ENCODE assay signal across 11 cellular contexts in the genomic region with DNA sequence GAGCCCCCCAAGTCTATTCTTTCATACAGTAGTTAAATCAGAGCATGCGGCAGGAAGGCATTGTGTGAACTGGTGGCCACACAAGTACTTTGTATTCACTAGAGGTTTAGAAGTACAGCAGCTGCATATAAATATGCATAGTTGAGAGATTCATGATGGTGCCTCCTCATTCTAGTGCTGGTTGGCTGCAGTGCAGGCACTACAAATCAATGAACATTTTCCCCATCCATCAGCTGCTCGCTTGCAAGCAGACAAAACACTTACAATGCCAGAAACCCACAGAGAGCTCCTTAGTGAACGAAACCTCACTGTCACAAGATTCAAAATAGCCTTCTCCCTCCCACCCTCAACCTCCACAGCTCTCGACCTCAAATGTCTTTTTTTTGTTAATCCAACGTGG.
DNase-seq lines count a peak whose midpoint lies in the region; TF ChIP-seq lines count a peak whose summit lies in the region.
"Had no signal": no experiment of that assay in that cellular context is flagged by ENCODE, and none has a peak within 500 bp of the region (broad histone marks: within the 10 kb centered on the region; RNA-seq: fewer than 3 reads in every experiment).

No MANE protein-coding gene starts in this region.

- peak overlapping the region; percentile 11 for H3K27ac ChIP-seq in mesodermal cell (ENCODE audit: low read depth, low read length, severe bottlenecking)
- no peak overlapping the region for H3K27ac ChIP-seq in transverse colon
- H3K27ac ChIP-seq: 22Rv1, brain microvascular endothelial cell had no signal

- no peak for TF ChIP-seq POLR2A in transverse colon (IDR thresholded peaks at IDR 0.05)

- H3K27me3 Mint-ChIP-seq in type B pancreatic cell = no peaks in the 10 kb centered on the region

- H3K4me3 ChIP-seq in mesodermal cell (ENCODE audit: extremely low read depth, insufficient read depth, low read length, poor library complexity, severe bottlenecking) = no peak overlapping the region
- H3K4me3 ChIP-seq in transverse colon = no peak overlapping the region
- H3K4me3 ChIP-seq: tibial nerve had no signal

- in situ Hi-C loops in transverse colon (cut with MboI; ENCODE audit: low pct_ligation_motif_present in 1 of 4, low pct_unique_long_range_greater_than_20kb in 1 of 4, low sequenced_read_pairs in 3 of 4) = no loop called here

- H3K4me1 ChIP-seq in mesodermal cell (ENCODE audit: control insufficient read depth, insufficient read depth, low read length, poor library complexity, severe bottlenecking) (no peaks in the 10 kb centered on the region), transverse colon (peaks cover 0 to 3% (median 0%) of the 10 kb centered on the region in 4 donors)

- 74 to 76% methylated on average over 2 of the region's 5 CpGs for WGBS in mesodermal cell (ENCODE audit: insufficient coverage in 2 of 2), 2 experiments
- 54 to 63% methylated on average over 3 to 5 of the region's 5 CpGs for WGBS in transverse colon (ENCODE audit: low coverage in 1 of 2), 2 donors

- peaks cover 18% of the 10 kb centered on the region for H3K4me1 Mint-ChIP-seq in type B pancreatic cell (ENCODE audit: unreplicated experiment)

- H3K36me3 ChIP-seq in mesodermal cell (ENCODE audit: control insufficient read depth, insufficient read depth, low read length) = no peaks in the 10 kb centered on the region
- H3K36me3 ChIP-seq in transverse colon = no peaks in the 10 kb centered on the region
- H3K36me3 ChIP-seq: brain microvascular endothelial cell, tibial nerve had no signal

- peaks cover 11% of the 10 kb centered on the region for H3K36me3 Mint-ChIP-seq in type B pancreatic cell

- DNase-seq in NCI-H1436 (lab: John Stamatoyannopoulos, UW) = peak; percentile 19
- no peak for DNase-seq in NCI-H1436 treated with DMSO at 0.1 percent for 48 hours (lab: John Stamatoyannopoulos, UW)
- DNase-seq in cerebellar cortex (ENCODE audit: low spot score) = peak; percentile 57
- DNase-seq in type B pancreatic cell (ENCODE audit: extremely low spot score, unreplicated experiment) = no peak
- DNase-seq in transverse colon = no peak
- DNase-seq in GOT3 (lab: John Stamatoyannopoulos, UW) = no peak
- no peak for DNase-seq in germinal center (ENCODE audit: low spot score)
- DNase-seq: brain microvascular endothelial cell had no signal

- no peak for TF ChIP-seq EP300 in transverse colon (IDR thresholded peaks at IDR 0.05; ENCODE audit: low read depth)

- TF ChIP-seq CTCF in type B pancreatic cell (conservative IDR thresholded peaks at IDR 0.05) (no peak), transverse colon (IDR thresholded peaks at IDR 0.05) (no peak)

- H3K9me3 ChIP-seq in mesodermal cell (ENCODE audit: control insufficient read depth, low read length) (no peaks in the 10 kb centered on the region), transverse colon (no peaks in the 10 kb centered on the region)
- H3K9me3 ChIP-seq: tibial nerve had no signal

- peaks cover 1% of the 10 kb centered on the region for H3K9me3 Mint-ChIP-seq in type B pancreatic cell

- peak overlapping the region; percentile 0 for H3K27ac Mint-ChIP-seq in type B pancreatic cell

- intact Hi-C loops in transverse colon (cut with DNase I; ENCODE audit: low total_unique reads) = no loop called here

- no peaks in the 10 kb centered on the region for H3K27me3 ChIP-seq in transverse colon
- H3K27me3 ChIP-seq: brain microvascular endothelial cell, tibial nerve had no signal

- peak overlapping the region; percentile 42 for H3K4me3 Mint-ChIP-seq in type B pancreatic cell

Comparison
In these comparisons a context has a peak if more than half of its experiments do, and no peak if none do; other contexts are left out.
1. DNase-seq: peak in NCI-H1436 (single experiment) and cerebellar cortex (single experiment); none in NCI-H1436 treated with DMSO at 0.1 percent for 48 hours (single experiment), type B pancreatic cell (single experiment), transverse colon (single experiment), GOT3 (single experiment) and germinal center (single experiment).